34 cellular contexts compared by ENCODE assay signal in the genomic region with DNA sequence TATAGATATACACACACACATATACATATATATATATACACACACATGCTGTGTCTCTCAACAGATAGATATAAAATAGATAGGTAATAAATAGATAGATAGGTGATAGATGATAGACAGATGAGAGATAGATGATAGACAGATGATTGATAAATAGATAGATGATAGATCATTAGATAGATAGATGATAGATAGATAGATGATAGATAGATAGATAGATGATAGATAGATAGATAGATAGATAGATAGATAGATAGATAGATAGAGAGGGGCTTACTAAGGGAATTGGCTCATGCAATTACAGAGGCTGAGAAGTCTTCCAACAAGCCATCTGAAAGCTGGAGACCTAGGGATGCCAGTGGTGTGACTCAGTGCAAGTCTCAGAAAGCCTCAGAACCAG.
"Had no signal": no experiment of that assay in that cellular context is flagged by ENCODE, and none has a peak within 500 bp of the region (broad histone marks: within the 10 kb centered on the region; RNA-seq: fewer than 3 reads in every experiment).

No MANE protein-coding gene starts in this region.

- H3K4me3 ChIP-seq: MG63 had no signal

- H3K9me3 ChIP-seq: MG63 had no signal

- DNase-seq: Karpas-422, Kasumi-1, MG63, MM.1S, MV-4-11, NCI-H1048, NCI-H1092, NCI-H1092 treated with DMSO at 0.1 percent for 48 hours, NCI-H1105, NCI-H1105 treated with DMSO at 0.1 percent for 48 hours, NCI-H1417, NCI-H1417 treated with DMSO at 0.1 percent for 48 hours, NCI-H1436, NCI-H1436 treated with DMSO at 0.1 percent for 48 hours, NCI-H146, NCI-H1694, NCI-H1694 treated with DMSO at 0.1 percent for 48 hours, NCI-H187, NCI-H187 treated with DMSO at 0.1 percent for 48 hours, NCI-H1930, NCI-H2029, NCI-H2029 treated with DMSO at 0.1 percent for 48 hours, NCI-H2081, NCI-H2081 treated with DMSO at 0.1 percent for 48 hours, NCI-H2107, NCI-H2171, NCI-H2171 treated with DMSO at 0.1 percent for 48 hours, NCI-H2227 treated with DMSO at 0.1 percent for 48 hours, NCI-H226, NCI-H345, NCI-H446, NCI-H446 treated with DMSO at 0.1 percent for 48 hours, NCI-H510A, NCI-H510A treated with DMSO at 0.1 percent for 48 hours had no signal

- H3K36me3 ChIP-seq: MG63 had no signal
